13 cellular contexts compared by ENCODE assay signal in genomic region chrX:72080800-72081199, GRCh38. TPM values are rescaled to one million over a fixed set of nuclear protein-coding genes. Genes with fewer than 3 reads are reported as not detected.
"Had no signal": no experiment of that assay in that cellular context is flagged by ENCODE, and none has a peak within 500 bp of the region (broad histone marks: within the 10 kb centered on the region; RNA-seq: fewer than 3 reads in every experiment).

No MANE protein-coding gene starts in this region.

- H3K4me3 ChIP-seq: colonic mucosa, thoracic aorta, uterus had no signal

- ATAC-seq: activated naive CD8-positive, alpha-beta T cell treated with anti-CD3 and anti-CD28 coated beads, Interleukin-2, amount 50 U/mL, for 24 hours; naive thymus-derived CD8-positive, alpha-beta T cell; WTC11 had no signal

- DNase-seq: activated CD4-positive, alpha-beta T cell treated with anti-CD3 and anti-CD28 coated beads, Interleukin-2, amount 10 ng/mL, durations not matched to agents 24 days and 14 days; activated naive CD4-positive, alpha-beta T cell treated with Interleukin-2 at 50 U/mL for 16 hours; activated naive CD8-positive, alpha-beta T cell treated with anti-CD3 and anti-CD28 coated beads, Interleukin-2, amount 50 U/mL, for 24 hours; caudate nucleus; colonic mucosa; effector CD4-positive, alpha-beta T cell; hypothalamus; naive thymus-derived CD8-positive, alpha-beta T cell; stimulated activated CD4-positive, alpha-beta T cell treated with anti-CD3 and anti-CD28 coated beads, Interleukin-4, amount 100 ng/mL, for 24 hours; uterus had no signal

- H3K36me3 ChIP-seq: colonic mucosa, thoracic aorta, uterus had no signal

- H3K4me1 ChIP-seq: colonic mucosa, uterus had no signal

- H3K27me3 ChIP-seq: colonic mucosa, uterus had no signal

- H3K27me3 Mint-ChIP-seq: stimulated activated naive CD8-positive, alpha-beta T cell treated with anti-CD3 and anti-CD28 coated beads, Interleukin-15, Interleukin-2, amounts not matched to agents 100 ng/mL and 50 ng/mL, for 24 hours had no signal

- H3K4me3 Mint-ChIP-seq: activated CD4-positive, alpha-beta T cell treated with anti-CD3 and anti-CD28 coated beads, Interleukin-2, amount 10 ng/mL, durations not matched to agents 24 days and 14 days; activated naive CD8-positive, alpha-beta T cell treated with anti-CD3 and anti-CD28 coated beads, Interleukin-2, amount 50 U/mL, for 24 hours; naive thymus-derived CD8-positive, alpha-beta T cell; stimulated activated naive CD8-positive, alpha-beta T cell treated with anti-CD3 and anti-CD28 coated beads, Interleukin-15, Interleukin-2, amounts not matched to agents 100 ng/mL and 50 ng/mL, for 24 hours; WTC11 had no signal

- H3K36me3 Mint-ChIP-seq: naive thymus-derived CD8-positive, alpha-beta T cell; WTC11 had no signal

- H3K9me3 ChIP-seq: colonic mucosa, thoracic aorta, uterus had no signal

- H3K27ac ChIP-seq: colonic mucosa, thoracic aorta had no signal

- H3K27ac Mint-ChIP-seq: activated CD4-positive, alpha-beta T cell treated with anti-CD3 and anti-CD28 coated beads, Interleukin-2, amount 10 ng/mL, durations not matched to agents 24 days and 14 days; activated naive CD8-positive, alpha-beta T cell treated with anti-CD3 and anti-CD28 coated beads, Interleukin-2, amount 50 U/mL, for 24 hours; naive thymus-derived CD8-positive, alpha-beta T cell; stimulated activated naive CD8-positive, alpha-beta T cell treated with anti-CD3 and anti-CD28 coated beads, Interleukin-15, Interleukin-2, amounts not matched to agents 100 ng/mL and 50 ng/mL, for 24 hours; WTC11 had no signal

- H3K9me3 Mint-ChIP-seq: activated CD4-positive, alpha-beta T cell treated with anti-CD3 and anti-CD28 coated beads, Interleukin-2, amount 10 ng/mL, durations not matched to agents 24 days and 14 days; activated naive CD8-positive, alpha-beta T cell treated with anti-CD3 and anti-CD28 coated beads, Interleukin-2, amount 50 U/mL, for 24 hours; naive thymus-derived CD8-positive, alpha-beta T cell; stimulated activated naive CD8-positive, alpha-beta T cell treated with anti-CD3 and anti-CD28 coated beads, Interleukin-15, Interleukin-2, amounts not matched to agents 100 ng/mL and 50 ng/mL, for 24 hours; WTC11 had no signal

RNA-seq across cellular contexts. Expression of gene RTL5, which starts 50.9 kb away (rescaled TPM):
- polyA plus RNA-seq: naive thymus-derived CD8-positive, alpha-beta T cell had no signal
